Comparison of ENCODE assay signal across 13 cellular contexts in genomic region chr6:169454204-169454871, GRCh38.
DNase-seq lines count a peak whose midpoint lies in the region; ATAC-seq and TF ChIP-seq lines count a peak whose summit lies in the region.
"Had no signal": no experiment of that assay in that cellular context is flagged by ENCODE, and none has a peak within 500 bp of the region (broad histone marks: within the 10 kb centered on the region; RNA-seq: fewer than 3 reads in every experiment).

No MANE protein-coding gene starts in this region.

- H3K9me3 ChIP-seq in T-helper 17 cell (ENCODE audit: control insufficient read depth, low read length, poor library complexity, severe bottlenecking): no peaks in the 10 kb centered on the region
- no peaks in the 10 kb centered on the region for H3K9me3 ChIP-seq in neural progenitor cell (ENCODE audit: low read depth)
- H3K9me3 ChIP-seq: MG63, prostate gland had no signal

- peaks cover 5% of the 10 kb centered on the region for H3K4me1 Mint-ChIP-seq in nephron progenitor cell
- peaks cover 2% of the 10 kb centered on the region for H3K4me1 Mint-ChIP-seq in T-helper 17 cell
- peaks cover 8% of the 10 kb centered on the region for H3K4me1 Mint-ChIP-seq in neural progenitor cell
- H3K4me1 Mint-ChIP-seq: GM23338 had no signal

- CTCF ChIA-PET in AG04449 (lab: Yijun Ruan, JAX): interaction anchor here (0.9 to 1.3 kb wide), 3 partner anchors 13 to 51 kb away, joined by 3 read pairs; no protein-coding TSS in a partner anchor

- peaks cover 5% of the 10 kb centered on the region for H3K4me1 ChIP-seq in neural progenitor cell
- H3K4me1 ChIP-seq: prostate gland had no signal

- no peak overlapping the region for H3K4me2 ChIP-seq in neural progenitor cell
- H3K4me2 ChIP-seq: GM23338 had no signal

- no peak overlapping the region for H3K27ac ChIP-seq in neural progenitor cell
- H3K27ac ChIP-seq: prostate gland had no signal

- ATAC-seq in T-helper 17 cell: no peak
- ATAC-seq: GM23338 had no signal

- H3K27ac Mint-ChIP-seq in nephron progenitor cell: peak overlapping the region; percentile 42
- no peak overlapping the region for H3K27ac Mint-ChIP-seq in T-helper 17 cell
- H3K27ac Mint-ChIP-seq in neural progenitor cell: no peak overlapping the region
- H3K27ac Mint-ChIP-seq: GM23338 had no signal

- no peak for TF ChIP-seq POLR2A in erythroblast (IDR thresholded peaks at IDR 0.05; ENCODE audit: low read length)

- no peaks in the 10 kb centered on the region for H3K27me3 ChIP-seq in neural progenitor cell
- H3K27me3 ChIP-seq: MG63 had no signal

- H3K4me3 ChIP-seq in AG04449 (ENCODE audit: low read depth, low read length) (no peak overlapping the region), neural progenitor cell (no peak overlapping the region)
- H3K4me3 ChIP-seq: GM23338, MG63, prostate gland had no signal

- no peaks in the 10 kb centered on the region for H3K79me2 ChIP-seq in neural progenitor cell (ENCODE audit: low read depth)

- TF ChIP-seq CTCF in AG04449 (IDR thresholded peaks at IDR 0.05; ENCODE audit: insufficient read depth, low read length, missing control alignments): no peak
- TF ChIP-seq CTCF in nephron progenitor cell (IDR thresholded peaks at IDR 0.05): no peak
- TF ChIP-seq CTCF in neural progenitor cell (IDR thresholded peaks at IDR 0.05): no peak

- no peak overlapping the region for H3K9ac ChIP-seq in neural progenitor cell

- H3F3A ChIP-seq in neural progenitor cell (ENCODE audit: low read depth): no peaks in the 10 kb centered on the region

- DNase-seq in AG04449 (ENCODE audit: low read depth, low spot score): peak; percentile 63
- peak; percentile 4 for DNase-seq in M059J (ENCODE audit: low read depth)
- DNase-seq in erythroblast (lab: John Stamatoyannopoulos, UW): peak; percentile 12 to 60
- no peak for DNase-seq in nephron progenitor cell
- DNase-seq in T-helper 17 cell: no peak
- no peak for DNase-seq in DMS79 (lab: John Stamatoyannopoulos, UW)
- no peak for DNase-seq in iPS-NIHi7 (ENCODE audit: extremely low spot score)
- DNase-seq in neural progenitor cell (ENCODE audit: low spot score): no peak
- DNase-seq: AML-193, MG63, NCI-H774 had no signal

- H3K36me3 Mint-ChIP-seq in nephron progenitor cell (ENCODE audit: low read depth): peaks cover 13% of the 10 kb centered on the region
- H3K36me3 Mint-ChIP-seq in T-helper 17 cell (ENCODE audit: low read depth): no peaks in the 10 kb centered on the region
- H3K36me3 Mint-ChIP-seq in neural progenitor cell: peaks cover 3% of the 10 kb centered on the region

- H4K20me1 ChIP-seq in neural progenitor cell (ENCODE audit: low read depth): no peaks in the 10 kb centered on the region

- POLR2A ChIA-PET in AG04449 (lab: Yijun Ruan, JAX): no interaction called here

- no peaks in the 10 kb centered on the region for H3K36me3 ChIP-seq in neural progenitor cell
- H3K36me3 ChIP-seq: MG63, prostate gland had no signal

- H3K4me3 Mint-ChIP-seq in nephron progenitor cell (no peak overlapping the region), T-helper 17 cell (no peak overlapping the region), neural progenitor cell (no peak overlapping the region)
- H3K4me3 Mint-ChIP-seq: GM23338 had no signal

- peaks cover 4% of the 10 kb centered on the region for H3K27me3 Mint-ChIP-seq in nephron progenitor cell (ENCODE audit: low read depth, poor library complexity)
- peaks cover 12% of the 10 kb centered on the region for H3K27me3 Mint-ChIP-seq in T-helper 17 cell
- peaks cover 2% of the 10 kb centered on the region for H3K27me3 Mint-ChIP-seq in neural progenitor cell (ENCODE audit: insufficient read depth, low read depth)

- no peak overlapping the region for H2AFZ ChIP-seq in neural progenitor cell (replicated peaks)
- H2AFZ ChIP-seq: GM23338 had no signal

- peaks cover 13% of the 10 kb centered on the region for H3K9me3 Mint-ChIP-seq in nephron progenitor cell
- peaks cover 7% of the 10 kb centered on the region for H3K9me3 Mint-ChIP-seq in neural progenitor cell

Comparison
In these comparisons a context has a peak if more than half of its experiments do, and no peak if none do; other contexts are left out.
1. DNase-seq: peak in AG04449 (single experiment), M059J (single experiment) and erythroblast (2 of 2); none in nephron progenitor cell (single experiment), T-helper 17 cell (0 of 3), DMS79 (single experiment), iPS-NIHi7 (single experiment) and neural progenitor cell (single experiment).